ENCODE assay signal across 1 cellular context in genomic region chr10:99659031-99659867, GRCh38.
TF ChIP-seq lines count a peak whose summit lies in the region.

ENTPD7 (plus strand) TSS chr10:99659509; CDS start chr10:99659957, 448 bp downstream.

TF ChIP-seq in HepG2, 621 proteins besides CTCF, POLR2A, EP300 and RAD21 (continued from another document and continues in another):
- TF ChIP-seq ZBTB10 (CRISPR knock-in tag; IDR thresholded peaks at IDR 0.05; ENCODE audit: borderline replicate concordance) (no peak), ATF3 (CRISPR knock-in tag; IDR thresholded peaks at IDR 0.05) (0 out of 2 replicates have a peak, but pooled peaks have one; percentile 27), ZNF501 (CRISPR knock-in tag; IDR thresholded peaks at IDR 0.05) (peak; percentile 80; the same call in 1 of the 2 replicates), ZNF317 (CRISPR knock-in tag; IDR thresholded peaks at IDR 0.05) (no peak), KLF13 (CRISPR knock-in tag; IDR thresholded peaks at IDR 0.05) (no peak), POGZ (CRISPR knock-in tag; IDR thresholded peaks at IDR 0.05) (peak; percentile 54; the same call in 1 of the 2 replicates), ARNT (IDR thresholded peaks at IDR 0.05) (no peak), KLF16 (CRISPR knock-in tag; IDR thresholded peaks at IDR 0.05) (0 out of 4 replicates have a peak, but pooled peaks of 1 of the 2 experiments have one; percentile 36), ZNF549 (CRISPR knock-in tag; IDR thresholded peaks at IDR 0.05) (no peak), MYPOP (CRISPR knock-in tag; IDR thresholded peaks at IDR 0.05) (peak; percentile 77), PLRG1 (conservative IDR thresholded peaks at IDR 0.05) (no peak), ZNF10 (CRISPR knock-in tag; IDR thresholded peaks at IDR 0.05; ENCODE audit: borderline replicate concordance, low read depth) (no peak), CCAR2 (optimal IDR thresholded peaks at IDR 0.05; ENCODE audit: low read depth, low read length) (no peak), REL (CRISPR knock-in tag; conservative IDR thresholded peaks at IDR 0.05) (0 out of 2 replicates have a peak, but pooled peaks have one; percentile 41), THYN1 (CRISPR knock-in tag; IDR thresholded peaks at IDR 0.05; ENCODE audit: borderline replicate concordance, low read depth) (no peak), ZNF383 (CRISPR knock-in tag; IDR thresholded peaks at IDR 0.05; ENCODE audit: borderline replicate concordance) (no peak), KLF15 (CRISPR knock-in tag; IDR thresholded peaks at IDR 0.05; ENCODE audit: borderline replicate concordance) (no peak), IRF2 (CRISPR knock-in tag; IDR thresholded peaks at IDR 0.05) (no peak), ZNF746 (CRISPR knock-in tag; IDR thresholded peaks at IDR 0.05) (no peak), ZBTB40 (IDR thresholded peaks at IDR 0.05) (no peak), ZBTB40 (CRISPR knock-in tag; IDR thresholded peaks at IDR 0.05) (no peak), PRDM4 (CRISPR knock-in tag; IDR thresholded peaks at IDR 0.05; ENCODE audit: borderline replicate concordance) (no peak), CSRNP2 (CRISPR knock-in tag; conservative IDR thresholded peaks at IDR 0.05; ENCODE audit: low read depth) (no peak), ZNF441 (CRISPR knock-in tag; IDR thresholded peaks at IDR 0.05; ENCODE audit: borderline replicate concordance) (no peak), ZSCAN31 (CRISPR knock-in tag; IDR thresholded peaks at IDR 0.05; ENCODE audit: low read depth) (peak; percentile 21; the same call in 1 of the 2 replicates), KAT8 (CRISPR knock-in tag; IDR thresholded peaks at IDR 0.05) (peak; percentile 53), GTF2F1 (IDR thresholded peaks at IDR 0.05; ENCODE audit: low read length) (no peak), NFYC (CRISPR knock-in tag; IDR thresholded peaks at IDR 0.05) (peak; percentile 89), ZNF879 (CRISPR knock-in tag; IDR thresholded peaks at IDR 0.05) (no peak), ATF2 (CRISPR knock-in tag; IDR thresholded peaks at IDR 0.05) (peak; percentile 36; the same call in 1 of the 2 replicates), ZNF354B (CRISPR knock-in tag; IDR thresholded peaks at IDR 0.05) (0 out of 2 replicates have a peak, but pooled peaks have one; percentile 48), ZNF7 (CRISPR knock-in tag; IDR thresholded peaks at IDR 0.05) (no peak), LCORL (IDR thresholded peaks at IDR 0.05) (no peak), LCORL (CRISPR knock-in tag; IDR thresholded peaks at IDR 0.05) (no peak), ZNF503 (CRISPR knock-in tag; IDR thresholded peaks at IDR 0.05) (no peak), ZNF792 (CRISPR knock-in tag; IDR thresholded peaks at IDR 0.05) (peak; percentile 84), ZFYVE20 (CRISPR knock-in tag; IDR thresholded peaks at IDR 0.05; ENCODE audit: borderline replicate concordance, low read depth) (no peak), CREM (IDR thresholded peaks at IDR 0.05) (no peak; the same call in 1 of the 2 replicates), CREM (CRISPR knock-in tag; IDR thresholded peaks at IDR 0.05) (no peak), MEIS2 (CRISPR knock-in tag; IDR thresholded peaks at IDR 0.05) (no peak)
